In the genomic region with DNA sequence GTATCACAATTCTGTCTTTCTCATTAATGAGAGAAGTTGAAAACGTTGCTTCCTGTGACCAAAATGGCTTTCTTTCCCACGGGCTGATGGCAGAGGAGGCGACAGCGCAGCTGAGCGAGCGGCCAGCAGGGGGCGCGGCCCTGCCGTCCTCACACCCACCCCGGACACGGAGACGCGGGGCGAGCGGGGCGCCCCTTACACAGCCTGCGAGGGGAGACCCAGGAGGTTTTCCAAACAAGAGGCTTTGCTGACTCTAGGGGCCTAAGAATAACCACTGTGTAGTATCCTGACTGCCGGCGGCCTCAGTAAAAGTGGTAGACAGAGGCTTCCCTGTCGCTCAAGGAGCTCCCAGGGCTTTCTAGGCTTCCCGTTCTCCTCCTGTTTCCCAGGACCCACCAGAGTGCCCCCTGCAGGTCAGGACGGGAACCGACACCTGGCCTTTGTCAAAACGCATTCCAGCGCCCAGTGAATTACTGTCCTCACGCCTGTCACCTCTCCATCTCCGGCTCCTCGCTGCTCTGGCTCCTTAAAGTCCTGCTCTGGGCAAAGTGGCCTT, we compare ENCODE assay signal across 8 cellular contexts. TPM values are rescaled to one million over a fixed set of nuclear protein-coding genes. Genes with fewer than 3 reads are reported as not detected.
DNase-seq lines count a peak whose midpoint lies in the region; ATAC-seq, FAIRE-seq and TF ChIP-seq lines count a peak whose summit lies in the region.

No MANE protein-coding gene starts in this region.

- CTCF ChIA-PET in Calu3 (lab: Charles Lee), result interaction anchor here (0.6 to 2.2 kb wide), 37 partner anchors 8 to 561 kb away, joined by 3 to 40 read pairs (median 5); a partner anchor contains a TSS

- peaks cover 2% of the 10 kb centered on the region for H3K9me3 Mint-ChIP-seq in Calu3 (ENCODE audit: low read depth, unreplicated experiment)

- no peaks in the 10 kb centered on the region for H3K79me2 ChIP-seq in OCI-LY3 (ENCODE audit: low read length)

- H3K4me2 ChIP-seq in OCI-LY3 (ENCODE audit: low read length), result peak overlapping the region; percentile 90

- intact Hi-C loops in Calu3 (cut with micrococcal nuclease; ENCODE audit: unreplicated experiment), result no loop called here

- peaks cover 8% of the 10 kb centered on the region for H3K36me3 Mint-ChIP-seq in Calu3 (ENCODE audit: insufficient read depth, unreplicated experiment)

- H3K9ac ChIP-seq in OCI-LY3 (ENCODE audit: low read length), result peak overlapping the region; percentile 50
- H3K9ac ChIP-seq in mucosa of rectum (ENCODE audit: low read depth in 1 of 2, low read length in 2 of 2), result peak overlapping the region; percentile 60 to 68

- peak overlapping the region; percentile 63 for H3K27ac Mint-ChIP-seq in Calu3 (ENCODE audit: unreplicated experiment)

- H3K27me3 ChIP-seq in OCI-LY3 (ENCODE audit: low read depth, low read length) (peaks cover 16% of the 10 kb centered on the region; the same call in 1 of the 2 replicates), esophagus (ENCODE audit: control insufficient read depth in 1 of 2, insufficient read depth in 2 of 2, low read length in 2 of 2) (no peaks in the 10 kb centered on the region), mucosa of rectum (ENCODE audit: control insufficient read depth in 2 of 2, insufficient read depth in 2 of 2, low read length in 2 of 2) (no peaks in the 10 kb centered on the region)

- peak; percentile 96 for DNase-seq in Calu3
- peak; percentile 85 for DNase-seq in HTR-8/SVneo (ENCODE audit: insufficient read length, low spot score)
- peak; percentile 79 for DNase-seq in activated T-cell treated with anti-CD3 and anti-CD28 coated beads for 4 hours
- peak; percentile 69 to 77 for DNase-seq in stimulated activated CD8-positive, alpha-beta memory T cell treated with anti-CD3 and anti-CD28 coated beads, Interleukin-4, amount 100 ng/mL, for 4 hours (ENCODE audit: low read depth in 2 of 2, low spot score in 1 of 2)

- H3K36me3 ChIP-seq in OCI-LY3 (replicated peaks; ENCODE audit: low read depth, low read length) (no peaks in the 10 kb centered on the region), esophagus (ENCODE audit: control insufficient read depth in 2 of 2, insufficient read depth in 2 of 2, low read length in 1 of 2) (no peaks in the 10 kb centered on the region), mucosa of rectum (ENCODE audit: control insufficient read depth in 2 of 2, insufficient read depth in 2 of 2, low read length in 2 of 2) (no peaks in the 10 kb centered on the region)

- peaks cover 23% of the 10 kb centered on the region for H3K4me1 Mint-ChIP-seq in Calu3 (ENCODE audit: low read depth, unreplicated experiment)

- H3K4me1 ChIP-seq in OCI-LY3 (ENCODE audit: low read length) (peaks cover 12% of the 10 kb centered on the region), esophagus (ENCODE audit: control insufficient read depth in 2 of 2, insufficient read depth in 2 of 2, low read length in 1 of 2) (no peaks in the 10 kb centered on the region), mucosa of rectum (ENCODE audit: control insufficient read depth in 2 of 2, insufficient read depth in 2 of 2, low read length in 2 of 2) (no peaks in the 10 kb centered on the region)

- H3K27ac ChIP-seq in OCI-LY3 (ENCODE audit: low read length) (no peak overlapping the region), esophagus (ENCODE audit: low read depth in 2 of 2, low read length in 1 of 2) (peak overlapping the region; percentile 68 to 74), mucosa of rectum (ENCODE audit: low read depth in 2 of 2, low read length in 2 of 2) (peak overlapping the region; percentile 49 to 53)

- peak overlapping the region; percentile 81 for H3K4me3 ChIP-seq in OCI-LY3 (ENCODE audit: low read length)
- H3K4me3 ChIP-seq in esophagus (ENCODE audit: low read depth in 1 of 2, low read length in 2 of 2), result peak overlapping the region; percentile 53 to 54
- H3K4me3 ChIP-seq in mucosa of rectum (ENCODE audit: low read length in 2 of 2), result peak overlapping the region; percentile 63 to 84

- peak overlapping the region; percentile 100 for H2AFZ ChIP-seq in OCI-LY3 (ENCODE audit: low read depth, low read length)

- 0 to 1% methylated on average over 28 of the region's 28 CpGs for WGBS in esophagus, 2 donors

- peak; percentile 98 for ATAC-seq in GM21381 (IDR thresholded peaks at IDR 0.05; ENCODE audit: unreplicated experiment)

- peak overlapping the region; percentile 80 for H3K4me3 Mint-ChIP-seq in Calu3 (ENCODE audit: low read depth, unreplicated experiment)

- H3K9me3 ChIP-seq in OCI-LY3 (ENCODE audit: insufficient read depth, low read length) (no peaks in the 10 kb centered on the region), esophagus (ENCODE audit: control insufficient read depth in 2 of 2, insufficient read depth in 1 of 2, low read depth in 1 of 2, low read length in 1 of 2) (no peaks in the 10 kb centered on the region), mucosa of rectum (ENCODE audit: control insufficient read depth in 2 of 2, low read length in 2 of 2) (no peaks in the 10 kb centered on the region)

- no peak for FAIRE-seq in HTR-8/SVneo (lab: Jason Lieb, UNC)

- no peaks in the 10 kb centered on the region for H4K20me1 ChIP-seq in OCI-LY3 (ENCODE audit: insufficient read depth, low read length)

- BruUV-seq in Calu3 (replicated peaks; lab: Mats Ljungman, UMichigan), result no TSS peak

- H3K27me3 Mint-ChIP-seq in Calu3 (ENCODE audit: unreplicated experiment), result no peaks in the 10 kb centered on the region

- peak; percentile 99 for TF ChIP-seq CTCF in Calu3 (IDR thresholded peaks at IDR 0.05; ENCODE audit: unreplicated experiment)
- peak; percentile 88 for TF ChIP-seq CTCF in OCI-LY3 (IDR thresholded peaks at IDR 0.05; ENCODE audit: low read depth, low read length)

RNA-seq across cellular contexts. Expression of a gene that starts 27.3 kb away (rescaled TPM):
- total RNA-seq in Calu3 (2022), result not detected in 2 replicates
- under 1 TPM; 0.56 to 0.57 TPM for polyA plus RNA-seq in esophagus

RNA-seq across cellular contexts. Expression of a gene that starts 56.9 kb away (rescaled TPM):
- 112 and 118 TPM in 2 replicates for total RNA-seq in Calu3 (2022)
- 1 to 10 TPM; 3.1 to 3.6 TPM for polyA plus RNA-seq in esophagus
